24 cellular contexts compared by ENCODE assay signal in genomic region chr2:120376679-120377640, GRCh38. TPM values are rescaled to one million over a fixed set of nuclear protein-coding genes. Genes with fewer than 3 reads are reported as not detected.
"Had no signal": no experiment of that assay in that cellular context is flagged by ENCODE, and none has a peak within 500 bp of the region (broad histone marks: within the 10 kb centered on the region; RNA-seq: fewer than 3 reads in every experiment).

No MANE protein-coding gene starts in this region.

- H3K4me1 ChIP-seq: colonic mucosa, gastrocnemius medialis, left lung, lower lobe of right lung, parathyroid adenoma, right atrium auricular region, sigmoid colon, testis, tibial artery had no signal

- ATAC-seq: esophagus mucosa; gastrocnemius medialis; left lung; lower lobe of right lung; naive thymus-derived CD8-positive, alpha-beta T cell; stimulated activated effector memory CD8-positive, alpha-beta T cell treated with anti-CD3 and anti-CD28 coated beads, Interleukin-12 subunit alpha, Interleukin-12 subunit beta, amount 100 ng/mL, for 72 hours; stimulated activated naive CD8-positive, alpha-beta T cell treated with anti-CD3 and anti-CD28 coated beads, Interleukin-15, Interleukin-2, amounts not matched to agents 100 U/mL and 50 U/mL, for 24 hours had no signal

- H3K27ac ChIP-seq: colonic mucosa, epithelial cell of prostate, gastrocnemius medialis, left lung, lower lobe of right lung, neutrophil, parathyroid adenoma, right atrium auricular region, sigmoid colon, testis, tibial artery had no signal

- DNase-seq: colonic mucosa; effector CD8-positive, alpha-beta T cell; endodermal cell; foreskin fibroblast; gastrocnemius medialis; head of caudate nucleus; lower lobe of right lung; naive thymus-derived CD8-positive, alpha-beta T cell; sigmoid colon; stimulated activated CD4-positive, alpha-beta T cell treated with anti-CD3 and anti-CD28 coated beads, Interleukin-2, amount 100 ng/mL, for 24 hours; stimulated activated CD4-positive, alpha-beta T cell treated with anti-CD3 and anti-CD28 coated beads, Interleukin-4, amount 100 ng/mL, for 24 hours; stimulated activated naive CD8-positive, alpha-beta T cell treated with anti-CD3 and anti-CD28 coated beads, Interleukin-15, Interleukin-2, amounts not matched to agents 100 U/mL and 50 U/mL, for 24 hours; substantia nigra; testis; tibial artery had no signal

- H3K4me3 ChIP-seq: colonic mucosa, gastrocnemius medialis, left lung, lower lobe of right lung, right atrium auricular region, sigmoid colon, testis, tibial artery had no signal

- H3K79me2 ChIP-seq: parathyroid adenoma had no signal

- FAIRE-seq: keratinocyte had no signal

- H3K9me3 ChIP-seq: colonic mucosa, gastrocnemius medialis, left lung, lower lobe of right lung, neutrophil, right atrium auricular region, sigmoid colon, testis, tibial artery had no signal

- H3K9ac ChIP-seq: parathyroid adenoma had no signal

- H3K27me3 ChIP-seq: colonic mucosa, right atrium auricular region, testis had no signal

- H3K36me3 ChIP-seq: colonic mucosa, gastrocnemius medialis, left lung, lower lobe of right lung, neutrophil, right atrium auricular region, sigmoid colon, tibial artery had no signal

- H2AFZ ChIP-seq: parathyroid adenoma had no signal

RNA-seq across cellular contexts. Expression of gene INHBB, which starts 31.0 kb away (rescaled TPM):
- total RNA-seq: endodermal cell; naive thymus-derived CD8-positive, alpha-beta T cell; progenitor cell of endocrine pancreas had no signal
- polyA plus RNA-seq: keratinocyte; naive thymus-derived CD8-positive, alpha-beta T cell had no signal
